ENCODE assay signal across 1 cellular context in the genomic region with DNA sequence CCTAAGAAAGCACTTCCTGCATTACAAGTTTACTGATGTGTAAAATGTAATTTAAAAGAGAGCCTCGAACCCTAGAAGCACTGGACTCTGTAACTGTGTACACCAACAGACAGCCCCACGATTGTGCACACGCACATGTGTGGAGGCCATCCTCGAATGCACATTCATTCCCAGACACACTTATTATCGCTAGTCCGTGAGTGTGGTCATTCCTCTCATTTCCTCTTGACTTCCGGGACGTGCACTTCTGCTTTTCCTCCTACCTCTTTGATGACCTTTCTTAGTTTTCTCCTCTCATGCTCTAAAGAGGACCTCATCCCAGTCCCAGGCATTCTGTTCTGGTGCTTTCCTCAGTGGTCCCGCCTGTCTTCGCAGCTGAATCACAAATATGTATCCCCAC.
A peak's percentile ranks its signal among the peaks of the same experiment; 100 is the strongest.
TF ChIP-seq lines count a peak whose summit lies in the region.

No MANE protein-coding gene starts in this region.

TF ChIP-seq in GM12878, 131 proteins besides CTCF, POLR2A, EP300 and RAD21:
- TF ChIP-seq PML (IDR thresholded peaks at IDR 0.05; ENCODE audit: low read length) (no peak), SPI1 (IDR thresholded peaks at IDR 0.05; ENCODE audit: borderline replicate concordance, insufficient read depth, low read depth, low read length) (0 out of 2 replicates have a peak, but pooled peaks have one; percentile 25)
